Comparison of ENCODE assay signal across 33 cellular contexts in genomic region chr12:17132336-17132735, GRCh38.
DNase-seq lines count a peak whose midpoint lies in the region; ATAC-seq and TF ChIP-seq lines count a peak whose summit lies in the region.
"Had no signal": no experiment of that assay in that cellular context is flagged by ENCODE, and none has a peak within 500 bp of the region (broad histone marks: within the 10 kb centered on the region; RNA-seq: fewer than 3 reads in every experiment).

No MANE protein-coding gene starts in this region.

- in situ Hi-C loops in mammary epithelial cell (cut with MboI; ENCODE audit: low sequenced_read_pairs in 2 of 2) = no loop called here

- no peaks in the 10 kb centered on the region for H3K36me3 Mint-ChIP-seq in MCF 10A (ENCODE audit: insufficient read depth, unreplicated experiment)
- H3K36me3 Mint-ChIP-seq: CD14-positive monocyte; CD4-positive, alpha-beta memory T cell; CD4-positive, CD25-positive, alpha-beta regulatory T cell; CD8-positive, alpha-beta memory T cell; CD8-positive, alpha-beta T cell had no signal

- no peaks in the 10 kb centered on the region for H4K20me1 ChIP-seq in mammary epithelial cell (ENCODE audit: insufficient read depth, low read length)
- H4K20me1 ChIP-seq: BLaER1; BLaER1 treated with 17β-estradiol and CSF1 and Interleukin-3, amounts not matched to agents 10 nM and 100 nM had no signal

- H3K9ac ChIP-seq in mammary epithelial cell (ENCODE audit: insufficient read depth, low read length) = peak overlapping the region; percentile 19
- H3K9ac ChIP-seq in trophoblast cell (ENCODE audit: low read length) = no peak overlapping the region
- H3K9ac ChIP-seq: BLaER1; BLaER1 treated with 17β-estradiol and CSF1 and Interleukin-3, amounts not matched to agents 10 nM and 100 nM had no signal

- H2AFZ ChIP-seq in mammary epithelial cell (ENCODE audit: low read depth, low read length) (no peak overlapping the region), trophoblast cell (ENCODE audit: insufficient read depth, low read length, poor library complexity) (no peak overlapping the region)

- TF ChIP-seq CTCF in mammary epithelial cell (conservative IDR thresholded peaks at IDR 0.05 in 1 of 2, IDR thresholded peaks at IDR 0.05 in 1 of 2; ENCODE audit: extremely low read depth in 1 of 2, insufficient read depth in 1 of 2, low read depth in 1 of 2, low read length in 2 of 2) (no peak), MCF 10A (IDR thresholded peaks at IDR 0.05; ENCODE audit: unreplicated experiment) (no peak)

- H3K36me3 ChIP-seq in mammary epithelial cell (ENCODE audit: insufficient read depth, low read length) (no peaks in the 10 kb centered on the region), trophoblast cell (ENCODE audit: control insufficient read depth in 1 of 2, insufficient read depth in 2 of 2, low read length in 2 of 2) (no peaks in the 10 kb centered on the region)
- H3K36me3 ChIP-seq: BE2C; BLaER1; BLaER1 treated with 17β-estradiol and CSF1 and Interleukin-3, amounts not matched to agents 10 nM and 100 nM had no signal

- no peak overlapping the region for H2BK5ac ChIP-seq in trophoblast cell (ENCODE audit: low read depth, low read length, poor library complexity)

- no peak overlapping the region for H3K27ac Mint-ChIP-seq in MCF 10A (ENCODE audit: low read depth, unreplicated experiment)
- H3K27ac Mint-ChIP-seq: B cell; CD14-positive monocyte; CD4-positive, alpha-beta memory T cell; CD4-positive, alpha-beta T cell; CD4-positive, CD25-positive, alpha-beta regulatory T cell; CD8-positive, alpha-beta memory T cell; CD8-positive, alpha-beta T cell had no signal

- H2AK5ac ChIP-seq in trophoblast cell (ENCODE audit: low read length) = no peak overlapping the region

- H3K14ac ChIP-seq in trophoblast cell (ENCODE audit: low read length) = no peak overlapping the region

- H3K4me2 ChIP-seq in mammary epithelial cell (ENCODE audit: insufficient read depth, low read depth, low read length) = no peak overlapping the region
- H3K4me2 ChIP-seq in trophoblast cell (ENCODE audit: low read length) = no peak overlapping the region
- H3K4me2 ChIP-seq: A549; BLaER1; BLaER1 treated with 17β-estradiol and CSF1 and Interleukin-3, amounts not matched to agents 10 nM and 100 nM had no signal

- H3K4me3 Mint-ChIP-seq in MCF 10A (ENCODE audit: unreplicated experiment) = no peak overlapping the region
- H3K4me3 Mint-ChIP-seq: B cell; CD14-positive monocyte; CD4-positive, alpha-beta memory T cell; CD4-positive, alpha-beta T cell; CD4-positive, CD25-positive, alpha-beta regulatory T cell; CD8-positive, alpha-beta memory T cell; CD8-positive, alpha-beta T cell had no signal

- H3K18ac ChIP-seq in trophoblast cell (ENCODE audit: low read length) = no peak overlapping the region

- CTCF ChIA-PET in mammary epithelial cell (lab: Charles Lee; ENCODE audit: low non-redundant PET) = no interaction called here
- CTCF ChIA-PET in MCF 10A (lab: Yijun Ruan, JAX) = interaction anchor here (0.6 kb wide), 1 partner anchor 860 kb away, joined by 3 read pairs; no protein-coding TSS in a partner anchor

- H3K4me1 ChIP-seq in mammary epithelial cell (ENCODE audit: insufficient read depth, low read length) (no peaks in the 10 kb centered on the region), trophoblast cell (ENCODE audit: control insufficient read depth in 1 of 2, insufficient read depth in 2 of 2, low read length in 2 of 2) (no peaks in the 10 kb centered on the region)
- H3K4me1 ChIP-seq: A549; BE2C; BLaER1; BLaER1 treated with 17β-estradiol and CSF1 and Interleukin-3, amounts not matched to agents 10 nM and 100 nM; Caco-2 had no signal

- peaks cover 23% of the 10 kb centered on the region for H3K27me3 Mint-ChIP-seq in MCF 10A (ENCODE audit: insufficient read depth, unreplicated experiment)
- H3K27me3 Mint-ChIP-seq: B cell; CD4-positive, alpha-beta memory T cell; CD4-positive, alpha-beta T cell; CD4-positive, CD25-positive, alpha-beta regulatory T cell; CD8-positive, alpha-beta memory T cell had no signal

- H3K23ac ChIP-seq in trophoblast cell (ENCODE audit: low read length) = no peak overlapping the region

- intact Hi-C loops in mammary epithelial cell (cut with micrococcal nuclease) = no loop called here
- intact Hi-C loops in MCF 10A (cut with micrococcal nuclease) = no loop called here

- H3K27ac ChIP-seq in mammary epithelial cell (ENCODE audit: insufficient read depth, low read depth, low read length) (no peak overlapping the region), trophoblast cell (ENCODE audit: low read depth, low read length) (no peak overlapping the region)
- H3K27ac ChIP-seq: 22Rv1; A549; BLaER1; BLaER1 treated with 17β-estradiol and CSF1 and Interleukin-3, amounts not matched to agents 10 nM and 100 nM; C4-2B had no signal

- POLR2A ChIA-PET in MCF 10A (lab: Yijun Ruan, JAX) = no interaction called here

- no peak overlapping the region for H4K12ac ChIP-seq in trophoblast cell (ENCODE audit: low read depth, low read length)

- no peak overlapping the region for H4K91ac ChIP-seq in trophoblast cell (ENCODE audit: low read depth, low read length)

- H3K27me3 ChIP-seq in mammary epithelial cell (ENCODE audit: insufficient read depth, low read length) (peaks cover 2% of the 10 kb centered on the region), trophoblast cell (ENCODE audit: insufficient read depth, low read length) (no peaks in the 10 kb centered on the region)
- H3K27me3 ChIP-seq: BE2C; BLaER1; BLaER1 treated with 17β-estradiol and CSF1 and Interleukin-3, amounts not matched to agents 10 nM and 100 nM had no signal

- dilution Hi-C loops in mammary epithelial cell (cut with HindIII; ENCODE audit: low sequenced_read_pairs) = no loop called here

- no peak overlapping the region for H4K8ac ChIP-seq in trophoblast cell (ENCODE audit: low read depth, low read length)

- H3K4me3 ChIP-seq in mammary epithelial cell (replicated peaks in 1 of 3; ENCODE audit: insufficient read depth in 1 of 3, low read depth in 2 of 3, low read length in 3 of 3) (no peak overlapping the region), trophoblast cell (ENCODE audit: low read depth, low read length) (no peak overlapping the region)
- H3K4me3 ChIP-seq: A549; BLaER1; BLaER1 treated with 17β-estradiol and CSF1 and Interleukin-3, amounts not matched to agents 10 nM and 100 nM had no signal

- BruUV-seq in mammary epithelial cell (replicated peaks; lab: Mats Ljungman, UMichigan) = no TSS peak
- BruUV-seq in MCF 10A (replicated peaks; lab: Mats Ljungman, UMichigan) = no TSS peak

- 80% methylated on average over 4 of the region's 4 CpGs for WGBS in mammary epithelial cell (ENCODE audit: low coverage, missing lambda C conversion rate)
- WGBS in trophoblast cell (ENCODE audit: extremely low coverage, insufficient coverage, insufficient read length) = no CpG with 5 or more reads among the region's 4 CpGs

- H3K4ac ChIP-seq in trophoblast cell (ENCODE audit: low read depth, low read length) = no peak overlapping the region

- no peaks in the 10 kb centered on the region for H3K9me3 ChIP-seq in mammary epithelial cell (replicated peaks; ENCODE audit: insufficient read depth, low read length)
- H3K9me3 ChIP-seq in trophoblast cell (ENCODE audit: insufficient read depth, low read depth, low read length) = no peaks in the 10 kb centered on the region
- H3K9me3 ChIP-seq: A549; BE2C; BLaER1; BLaER1 treated with 17β-estradiol and CSF1 and Interleukin-3, amounts not matched to agents 10 nM and 100 nM; Caco-2 had no signal

- no peaks in the 10 kb centered on the region for H3K9me3 Mint-ChIP-seq in MCF 10A (ENCODE audit: unreplicated experiment)

- no peaks in the 10 kb centered on the region for H3K4me1 Mint-ChIP-seq in MCF 10A (ENCODE audit: insufficient read depth, unreplicated experiment)
- H3K4me1 Mint-ChIP-seq: B cell; CD14-positive monocyte; CD4-positive, alpha-beta memory T cell; CD4-positive, CD25-positive, alpha-beta regulatory T cell; CD8-positive, alpha-beta memory T cell had no signal

- no peak overlapping the region for H2BK120ac ChIP-seq in trophoblast cell (ENCODE audit: insufficient read depth, low read length, poor library complexity)

- no peak for ATAC-seq in GM21786 (IDR thresholded peaks at IDR 0.05; ENCODE audit: unreplicated experiment)
- ATAC-seq: A549; CD8-positive, alpha-beta T cell had no signal

- DNase-seq in mammary epithelial cell = no peak
- no peak for DNase-seq in MCF 10A (ENCODE audit: unreplicated experiment)
- DNase-seq in ELR (ENCODE audit: low read depth) = peak; percentile 8
- DNase-seq in trophoblast cell = peak; percentile 59 to 73
- no peak for DNase-seq in HuH-7 (ENCODE audit: low spot score)
- DNase-seq: 8988T; ACHN; AML-193; BE2C; C1 segment of cervical spinal cord; Caco-2; Calu3; CD4-positive, alpha-beta memory T cell; CD4-positive, alpha-beta T cell; CD4-positive, CD25-positive, alpha-beta regulatory T cell; CD8-positive, alpha-beta memory T cell; CD8-positive, alpha-beta T cell; COR-L47; DMS 273 treated with DMSO at 0.1 percent for 48 hours; DMS153; DMS53; DMS79; DMS79 treated with DMSO at 0.1 percent for 48 hours; DND-41; EL had no signal

- no peaks in the 10 kb centered on the region for H3K79me2 ChIP-seq in mammary epithelial cell (ENCODE audit: insufficient read depth, low read length)
- no peaks in the 10 kb centered on the region for H3K79me2 ChIP-seq in trophoblast cell (ENCODE audit: control insufficient read depth, insufficient read depth, low read length, poor library complexity)

- H3K79me1 ChIP-seq in trophoblast cell (ENCODE audit: low read length) = no peaks in the 10 kb centered on the region

- H2BK12ac ChIP-seq in trophoblast cell (ENCODE audit: low read length) = no peak overlapping the region

Comparison
In these comparisons a context has a peak if more than half of its experiments do, and no peak if none do; other contexts are left out.
1. DNase-seq: peak in ELR (single experiment) and trophoblast cell (2 of 2); none in mammary epithelial cell (single experiment), MCF 10A (single experiment) and HuH-7 (single experiment).